In genomic region chrX:49199906-49200771, GRCh38 we compare ENCODE assay signal across 1 cellular context.
TF ChIP-seq lines count a peak whose summit lies in the region.

Gene SYP, minus strand, starts transcription at chrX:49200193. Its CDS starts 7 bp downstream, at chrX:49200186.

TF ChIP-seq in HepG2, 621 proteins besides CTCF, POLR2A, EP300 and RAD21 (continued from another document and continues in another):
- TF ChIP-seq ZNF800 (CRISPR knock-in tag; IDR thresholded peaks at IDR 0.05) (0 out of 2 replicates have a peak, but pooled peaks have one; percentile 41), HOXA5 (CRISPR knock-in tag; IDR thresholded peaks at IDR 0.05) (peak; percentile 90), MED8 (CRISPR knock-in tag; IDR thresholded peaks at IDR 0.05; ENCODE audit: insufficient replicate concordance) (no peak), ZNF558 (CRISPR knock-in tag; IDR thresholded peaks at IDR 0.05; ENCODE audit: borderline replicate concordance) (peak; percentile 97; the same call in 1 of the 2 replicates), ZNF329 (CRISPR knock-in tag; IDR thresholded peaks at IDR 0.05; ENCODE audit: low read depth) (peak; percentile 79; the same call in 1 of the 2 replicates), ZFP36 (IDR thresholded peaks at IDR 0.05; ENCODE audit: borderline replicate concordance, low read depth, low read length, partially characterized antibody) (no peak), PITX1 (CRISPR knock-in tag; IDR thresholded peaks at IDR 0.05) (no peak), TCF7L2 (IDR thresholded peaks at IDR 0.05; ENCODE audit: low read depth, low read length) (no peak), ZC3H4 (CRISPR knock-in tag; IDR thresholded peaks at IDR 0.05; ENCODE audit: borderline replicate concordance) (no peak), EHMT2 (IDR thresholded peaks at IDR 0.05; ENCODE audit: borderline replicate concordance, low read depth, low read length) (no peak), TERF1 (CRISPR knock-in tag; IDR thresholded peaks at IDR 0.05) (no peak), NRL (CRISPR knock-in tag; IDR thresholded peaks at IDR 0.05; ENCODE audit: borderline replicate concordance) (no peak), NONO (IDR thresholded peaks at IDR 0.05) (no peak), NONO (CRISPR knock-in tag; conservative IDR thresholded peaks at IDR 0.05) (peak; percentile 76), ARID3A (IDR thresholded peaks at IDR 0.05; ENCODE audit: low read depth, low read length) (peak; percentile 34; the same call in 1 of the 2 replicates), RXRA (CRISPR knock-in tag; IDR thresholded peaks at IDR 0.05) (peak; percentile 37; the same call in 1 of the 2 replicates), PLSCR1 (CRISPR knock-in tag; IDR thresholded peaks at IDR 0.05; ENCODE audit: borderline replicate concordance) (no peak), KAT2B (IDR thresholded peaks at IDR 0.05; ENCODE audit: borderline replicate concordance, low read depth, low read length) (no peak), ZNF296 (CRISPR knock-in tag; conservative IDR thresholded peaks at IDR 0.05) (no peak; the same call in 1 of the 2 replicates), ETV6 (CRISPR knock-in tag; conservative IDR thresholded peaks at IDR 0.05) (peak; percentile 79), STAT6 (CRISPR knock-in tag; IDR thresholded peaks at IDR 0.05; ENCODE audit: borderline replicate concordance) (no peak), DMAP1 (CRISPR knock-in tag; IDR thresholded peaks at IDR 0.05) (peak; percentile 21; the same call in 1 of the 2 replicates), ZNF7 (CRISPR knock-in tag; IDR thresholded peaks at IDR 0.05) (no peak), PAWR (CRISPR knock-in tag; IDR thresholded peaks at IDR 0.05; ENCODE audit: borderline replicate concordance) (no peak), ZNF564 (CRISPR knock-in tag; IDR thresholded peaks at IDR 0.05) (0 out of 2 replicates have a peak, but pooled peaks have one; percentile 65), ZFP36L2 (CRISPR knock-in tag; IDR thresholded peaks at IDR 0.05) (no peak), PLRG1 (conservative IDR thresholded peaks at IDR 0.05) (no peak), TGIF2 (CRISPR knock-in tag; IDR thresholded peaks at IDR 0.05) (peak; percentile 47; the same call in 1 of the 2 replicates), ZNF414 (CRISPR knock-in tag; IDR thresholded peaks at IDR 0.05) (no peak), ZNF691 (CRISPR knock-in tag; IDR thresholded peaks at IDR 0.05; ENCODE audit: borderline replicate concordance, low read depth) (peak; percentile 77; the same call in 1 of the 2 replicates), MXD4 (CRISPR knock-in tag; IDR thresholded peaks at IDR 0.05) (peak; percentile 86), SNRNP70 (IDR thresholded peaks at IDR 0.05; ENCODE audit: low read depth, low read length) (no peak), HNRNPUL1 (IDR thresholded peaks at IDR 0.05; ENCODE audit: low read depth, low read length) (no peak), SIN3A (IDR thresholded peaks at IDR 0.05; ENCODE audit: borderline replicate concordance, low read depth, low read length) (peak; percentile 93), ZSCAN25 (CRISPR knock-in tag; IDR thresholded peaks at IDR 0.05) (peak; percentile 71; the same call in 1 of the 2 replicates), ZNF317 (CRISPR knock-in tag; IDR thresholded peaks at IDR 0.05) (no peak), POGZ (CRISPR knock-in tag; IDR thresholded peaks at IDR 0.05) (no peak), JUN (CRISPR knock-in tag; IDR thresholded peaks at IDR 0.05) (no peak), THAP9 (CRISPR knock-in tag; IDR thresholded peaks at IDR 0.05; ENCODE audit: borderline replicate concordance) (no peak), SKIL (CRISPR knock-in tag; IDR thresholded peaks at IDR 0.05; ENCODE audit: borderline replicate concordance) (no peak; the same call in 1 of the 2 replicates), ZNF30 (CRISPR knock-in tag; IDR thresholded peaks at IDR 0.05) (peak; percentile 65; the same call in 1 of the 2 replicates), ZNF180 (CRISPR knock-in tag; IDR thresholded peaks at IDR 0.05; ENCODE audit: borderline replicate concordance, low read depth) (no peak), TOPORS (CRISPR knock-in tag; IDR thresholded peaks at IDR 0.05) (peak; percentile 98), JARID2 (CRISPR knock-in tag; IDR thresholded peaks at IDR 0.05; ENCODE audit: insufficient replicate concordance) (no peak), MIXL1 (CRISPR knock-in tag; IDR thresholded peaks at IDR 0.05) (0 out of 2 replicates have a peak, but pooled peaks have one; percentile 25), ZNF251 (CRISPR knock-in tag; IDR thresholded peaks at IDR 0.05) (no peak), CENPBD1 (CRISPR knock-in tag; IDR thresholded peaks at IDR 0.05; ENCODE audit: borderline replicate concordance, low read depth) (no peak; the same call in 1 of the 2 replicates), NCOR1 (IDR thresholded peaks at IDR 0.05; ENCODE audit: borderline replicate concordance, low read length) (no peak), POGK (CRISPR knock-in tag; conservative IDR thresholded peaks at IDR 0.05) (peak; percentile 78; the same call in 1 of the 2 replicates), PPARG (CRISPR knock-in tag; conservative IDR thresholded peaks at IDR 0.05) (0 out of 2 replicates have a peak, but pooled peaks have one; percentile 36)
